10 cellular contexts compared by ENCODE assay signal in genomic region chrX:46967547-46967946, GRCh38. TPM values are rescaled to one million over a fixed set of nuclear protein-coding genes. Genes with fewer than 3 reads are reported as not detected.
A peak's percentile ranks its signal among the peaks of the same experiment; 100 is the strongest.
DNase-seq lines count a peak whose midpoint lies in the region; ATAC-seq and TF ChIP-seq lines count a peak whose summit lies in the region.
"Had no signal": no experiment of that assay in that cellular context is flagged by ENCODE, and none has a peak within 500 bp of the region (broad histone marks: within the 10 kb centered on the region; RNA-seq: fewer than 3 reads in every experiment).

No MANE protein-coding gene starts in this region.

- no TSS peak for BruUV-seq in OCI-LY7 (replicated peaks; lab: Mats Ljungman, UMichigan)

- intact Hi-C loops in OCI-LY7 (cut with micrococcal nuclease; ENCODE audit: unreplicated experiment): loop anchor here (5.0 kb wide), 1 partner anchor 210 kb away; the partner anchor contains the start of gene SLC9A7

- peak overlapping the region; percentile 48 for H3K4me3 ChIP-seq in OCI-LY7 (ENCODE audit: low read depth, low read length, poor library complexity, severe bottlenecking)

- H3K9me3 ChIP-seq in OCI-LY7 (ENCODE audit: low read length): no peaks in the 10 kb centered on the region

- peaks cover 79% of the 10 kb centered on the region for H3K4me1 ChIP-seq in OCI-LY7 (ENCODE audit: insufficient read depth, low read length, poor library complexity, severe bottlenecking)

- H4K20me1 ChIP-seq in OCI-LY7 (ENCODE audit: insufficient read depth, low read length): no peaks in the 10 kb centered on the region

- DNase-seq in stimulated activated CD4-positive, alpha-beta T cell treated with anti-CD3 and anti-CD28 coated beads, Interleukin-1b, Interleukin-23, amount 100 ng/mL, for 48 hours: peak; percentile 38
- no peak for DNase-seq in stimulated activated CD4-positive, alpha-beta T cell treated with anti-CD3 and anti-CD28 coated beads, Interleukin-2, amount 100 ng/mL, for 48 hours
- DNase-seq in OCI-LY7 (ENCODE audit: low spot score): peak; percentile 33
- no peak for DNase-seq in DMS79 treated with DMSO at 0.1 percent for 48 hours (lab: John Stamatoyannopoulos, UW)
- DNase-seq in DMS153 (lab: John Stamatoyannopoulos, UW): no peak
- no peak for DNase-seq in activated gamma-delta T cell (lab: John Stamatoyannopoulos, UW)
- DNase-seq in OCI-M2 (lab: John Stamatoyannopoulos, UW; ENCODE audit: unreplicated experiment): no peak
- DNase-seq: NCI-H1105, OCI-M1 had no signal

- peak overlapping the region; percentile 25 for H3K27ac ChIP-seq in OCI-LY7 (ENCODE audit: low read depth, low read length, poor library complexity, severe bottlenecking)

- H3K36me3 ChIP-seq in OCI-LY7 (ENCODE audit: insufficient read depth, low read length): no peaks in the 10 kb centered on the region

- POLR2A ChIA-PET in OCI-LY7 (lab: Charles Lee): no interaction called here

- H3K4me2 ChIP-seq in OCI-LY7 (ENCODE audit: low read length): peak overlapping the region; percentile 67

- no peaks in the 10 kb centered on the region for H3K79me2 ChIP-seq in OCI-LY7 (ENCODE audit: insufficient read depth, low read depth, low read length)

- ATAC-seq in HG02642 (IDR thresholded peaks at IDR 0.05; ENCODE audit: poor library complexity, unreplicated experiment): peak; percentile 63

- H3K9me2 ChIP-seq in OCI-LY7 (ENCODE audit: insufficient read depth, low read length): no peaks in the 10 kb centered on the region

- no peak for TF ChIP-seq CTCF in OCI-LY7 (conservative IDR thresholded peaks at IDR 0.05; ENCODE audit: low read length)

- H2AFZ ChIP-seq in OCI-LY7 (ENCODE audit: low read length): no peak overlapping the region

- CTCF ChIA-PET in OCI-LY7 (lab: Charles Lee; ENCODE audit: unreplicated experiment): no interaction called here

RNA-seq across cellular contexts. Expression of gene JADE3, which starts 55.3 kb away (rescaled TPM):
- 6.1 and 6.5 TPM in 2 replicates for total RNA-seq in OCI-LY7 (2014; rRNA removed; shearing (Covaris generic))
- 10.7 and 12.8 TPM in 2 replicates for total RNA-seq in OCI-LY7 (2022)

Comparison
In these comparisons a context has a peak if more than half of its experiments do, and no peak if none do; other contexts are left out.
1. DNase-seq: peak in stimulated activated CD4-positive, alpha-beta T cell treated with anti-CD3 and anti-CD28 coated beads, Interleukin-1b, Interleukin-23, amount 100 ng/mL, for 48 hours (single experiment) and OCI-LY7 (single experiment); none in stimulated activated CD4-positive, alpha-beta T cell treated with anti-CD3 and anti-CD28 coated beads, Interleukin-2, amount 100 ng/mL, for 48 hours (0 of 2), DMS79 treated with DMSO at 0.1 percent for 48 hours (single experiment), DMS153 (single experiment), activated gamma-delta T cell (single experiment) and OCI-M2 (single experiment).